In the genomic region with DNA sequence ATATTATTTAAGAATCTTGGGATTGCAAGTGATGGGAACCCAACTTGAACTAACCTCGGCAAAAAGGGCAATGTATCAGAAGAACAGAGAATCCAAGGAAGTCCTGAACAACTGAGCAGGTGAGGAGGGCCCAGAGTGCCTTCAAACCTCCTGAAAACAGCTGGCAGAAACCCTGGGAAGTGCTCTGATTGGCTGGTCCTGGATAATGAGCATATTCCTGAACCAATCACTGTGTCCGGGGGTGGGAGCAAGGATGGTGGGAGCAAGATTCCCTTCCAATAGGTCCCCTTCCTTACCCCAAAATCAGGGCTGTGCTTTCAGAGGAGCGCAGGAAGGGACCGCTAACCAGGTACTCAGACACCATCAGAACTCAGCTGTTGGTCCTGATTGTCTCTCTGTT, we compare ENCODE assay signal across 25 cellular contexts. TPM values are rescaled to one million over a fixed set of nuclear protein-coding genes. Genes with fewer than 3 reads are reported as not detected.
DNase-seq lines count a peak whose midpoint lies in the region; ATAC-seq and TF ChIP-seq lines count a peak whose summit lies in the region.
"Had no signal": no experiment of that assay in that cellular context is flagged by ENCODE, and none has a peak within 500 bp of the region (broad histone marks: within the 10 kb centered on the region; RNA-seq: fewer than 3 reads in every experiment).

No MANE protein-coding gene starts in this region.

- H2BK12ac ChIP-seq in H9 (ENCODE audit: insufficient read length, low read depth, low read length), result no peak overlapping the region

- CTCF ChIA-PET in Calu3 (lab: Charles Lee), result no interaction called here

- H3K27ac ChIP-seq in H9 (ENCODE audit: insufficient read length, low read depth, low read length) (no peak overlapping the region), iPS DF 6.9 (ENCODE audit: low read length) (no peak overlapping the region)
- H3K27ac ChIP-seq: SK-N-MC, spleen had no signal

- TF ChIP-seq CTCF in H9 (conservative IDR thresholded peaks at IDR 0.05) (no peak), Calu3 (IDR thresholded peaks at IDR 0.05; ENCODE audit: unreplicated experiment) (no peak)

- no peaks in the 10 kb centered on the region for H3K79me2 ChIP-seq in H9 (ENCODE audit: insufficient read depth, low read length)

- no peak overlapping the region for H2AK5ac ChIP-seq in H9 (ENCODE audit: insufficient read length, low read length)

- no peak overlapping the region for H3T11ph ChIP-seq in H9 (ENCODE audit: low read length)

- H3K23me2 ChIP-seq in H9 (ENCODE audit: insufficient read length, low read depth, low read length, poor library complexity, severe bottlenecking), result no peaks in the 10 kb centered on the region

- no TSS peak for BruUV-seq in Calu3 (replicated peaks; lab: Mats Ljungman, UMichigan)

- H4K91ac ChIP-seq in H9 (ENCODE audit: insufficient read length, low read depth, low read length), result no peak overlapping the region

- H2AFZ ChIP-seq in H9 (ENCODE audit: low read length), result no peak overlapping the region

- H3K4me1 Mint-ChIP-seq in H9, result peaks cover 12 to 16% of the 10 kb centered on the region in 2 experiments
- H3K4me1 Mint-ChIP-seq in effector memory CD8-positive, alpha-beta T cell (ENCODE audit: low read depth in 2 of 2), result peaks cover 0 to 2% of the 10 kb centered on the region in 2 donors
- H3K4me1 Mint-ChIP-seq in Calu3 (ENCODE audit: low read depth, unreplicated experiment), result peaks cover 8% of the 10 kb centered on the region
- H3K4me1 Mint-ChIP-seq: activated B cell treated with CpG ODN at 0.5 μM for 24 hours, naive B cell had no signal

- H2BK5ac ChIP-seq in H9 (ENCODE audit: insufficient read length, low read length), result no peak overlapping the region

- no peak overlapping the region for H3K27ac Mint-ChIP-seq in H9
- H3K27ac Mint-ChIP-seq in effector memory CD8-positive, alpha-beta T cell, result no peak overlapping the region
- H3K27ac Mint-ChIP-seq in Calu3 (ENCODE audit: unreplicated experiment), result no peak overlapping the region
- H3K27ac Mint-ChIP-seq: activated B cell treated with CpG ODN at 0.5 μM for 24 hours; CD8-positive, alpha-beta T cell; naive B cell; T-helper 2 cell treated with Interferon-gamma antibody and Interleukin-4, amounts not matched to agents 5 μg/mL and 100 μg/mL, for 36 hours had no signal

- no peak overlapping the region for H4K5ac ChIP-seq in H9 (ENCODE audit: insufficient read length, low read depth, low read length)

- no peak overlapping the region for H3K56ac ChIP-seq in H9 (ENCODE audit: insufficient read length, low read depth, low read length)

- intact Hi-C loops in Calu3 (cut with micrococcal nuclease; ENCODE audit: unreplicated experiment), result no loop called here

- no peak overlapping the region for H2BK15ac ChIP-seq in H9 (ENCODE audit: low read depth, low read length)

- H3K9me3 ChIP-seq in H9 (ENCODE audit: control insufficient read depth, low read depth, low read length), result no peaks in the 10 kb centered on the region
- H3K9me3 ChIP-seq in iPS DF 6.9 (ENCODE audit: control insufficient read depth, insufficient read depth, low read length), result no peaks in the 10 kb centered on the region
- H3K9me3 ChIP-seq: spleen had no signal

- no peak overlapping the region for H3K4me2 ChIP-seq in H9 (ENCODE audit: insufficient read depth, insufficient read length, low read length)

- in situ Hi-C loops in SK-MEL-5 (cut with HindIII; ENCODE audit: low pct_unique_long_range_greater_than_20kb, low sequenced_read_pairs), result no loop called here

- no peaks in the 10 kb centered on the region for H3K36me3 ChIP-seq in iPS DF 6.9 (ENCODE audit: control insufficient read depth, insufficient read depth, low read length)
- H3K36me3 ChIP-seq: spleen had no signal

- H3K18ac ChIP-seq in H9 (ENCODE audit: insufficient read length, low read depth, low read length), result no peak overlapping the region

- DNase-seq in EL, result peak; percentile 25
- DNase-seq in H9, result peak; percentile 84
- DNase-seq in SK-MEL-5 (ENCODE audit: low read depth, low spot score), result peak; percentile 29
- DNase-seq in iPS DF 6.9 (ENCODE audit: low read depth, low spot score), result peak; percentile 48
- DNase-seq in NCI-H345 (lab: John Stamatoyannopoulos, UW), result no peak
- no peak for DNase-seq in effector memory CD8-positive, alpha-beta T cell
- no peak for DNase-seq in Calu3
- DNase-seq: activated B cell treated with CpG ODN at 0.5 μM for 24 hours; activated CD4-positive, alpha-beta T cell treated with anti-CD3 and anti-CD28 coated beads, Interleukin-2, amount 50 U/mL, for 48 hours; activated CD8-positive, alpha-beta memory T cell treated with anti-CD3 and anti-CD28 coated beads, Interleukin-2, amount 50 U/mL, for 48 hours; activated effector memory CD4-positive, alpha-beta T cell treated with Interleukin-2 at 50 U/mL for 16 hours; CD8-positive, alpha-beta T cell; DMS79 treated with DMSO at 0.1 percent for 48 hours; foreskin melanocyte; Kasumi-1; mesenchymal stem cell; naive B cell; NCI-H1105 treated with DMSO at 0.1 percent for 48 hours; NCI-H2081 treated with DMSO at 0.1 percent for 48 hours; spleen; stimulated activated CD4-positive, alpha-beta T cell treated with anti-CD3 and anti-CD28 coated beads, Interleukin-4, amount 100 ng/mL, for 24 hours; stimulated activated naive CD4-positive, alpha-beta T cell treated with Interleukin-2 at 50 U/mL for 16 hours had no signal

- H3K9ac ChIP-seq in H9 (ENCODE audit: extremely low read depth, insufficient read length, low read length), result no peak overlapping the region

- H3K9me3 Mint-ChIP-seq in H9 (no peaks in the 10 kb centered on the region), Calu3 (ENCODE audit: low read depth, unreplicated experiment) (no peaks in the 10 kb centered on the region)
- no peaks in the 10 kb centered on the region for H3K9me3 Mint-ChIP-seq in effector memory CD8-positive, alpha-beta T cell
- H3K9me3 Mint-ChIP-seq: activated B cell treated with CpG ODN at 0.5 μM for 24 hours; CD8-positive, alpha-beta T cell; naive B cell; T-helper 2 cell treated with Interferon-gamma antibody and Interleukin-4, amounts not matched to agents 5 μg/mL and 100 μg/mL, for 36 hours had no signal

- no peaks in the 10 kb centered on the region for H3K27me3 ChIP-seq in H9 (ENCODE audit: insufficient read depth, low read length)
- no peaks in the 10 kb centered on the region for H3K27me3 ChIP-seq in iPS DF 6.9 (ENCODE audit: control insufficient read depth, insufficient read depth, low read length)

- H3K4ac ChIP-seq in H9 (ENCODE audit: low read depth, low read length), result no peak overlapping the region

- no peak for ATAC-seq in HG02759 (IDR thresholded peaks at IDR 0.05; ENCODE audit: unreplicated experiment)
- ATAC-seq in effector memory CD8-positive, alpha-beta T cell (replicated peaks), result no peak
- ATAC-seq: CD8-positive, alpha-beta T cell had no signal

- H4K8ac ChIP-seq in H9 (replicated peaks; ENCODE audit: insufficient read length, low read depth, low read length), result no peak overlapping the region

- H2BK20ac ChIP-seq in H9 (ENCODE audit: low read depth, low read length, poor library complexity, severe bottlenecking), result no peak overlapping the region

- no peaks in the 10 kb centered on the region for H3K27me3 Mint-ChIP-seq in H9 (ENCODE audit: low read depth)
- H3K27me3 Mint-ChIP-seq in effector memory CD8-positive, alpha-beta T cell, result peaks cover 26 to 34% of the 10 kb centered on the region in 2 donors
- H3K27me3 Mint-ChIP-seq in Calu3 (ENCODE audit: unreplicated experiment), result peaks cover 33% of the 10 kb centered on the region

- no peak overlapping the region for H3K23ac ChIP-seq in H9 (ENCODE audit: insufficient read length, low read depth, low read length)

- H3K4me1 ChIP-seq in H9 (ENCODE audit: insufficient read depth, low read length) (no peaks in the 10 kb centered on the region), iPS DF 6.9 (ENCODE audit: control insufficient read depth, insufficient read depth, low read length) (no peaks in the 10 kb centered on the region)
- H3K4me1 ChIP-seq: spleen had no signal

- H3K36me3 Mint-ChIP-seq in H9 (ENCODE audit: insufficient read depth in 1 of 3, low read depth in 3 of 3) (peaks cover 0 to 1% (median 0%) of the 10 kb centered on the region in 3 experiments; a peak in 1 of 7 replicates), Calu3 (ENCODE audit: insufficient read depth, unreplicated experiment) (no peaks in the 10 kb centered on the region)
- H3K36me3 Mint-ChIP-seq in effector memory CD8-positive, alpha-beta T cell (ENCODE audit: insufficient read depth), result no peaks in the 10 kb centered on the region
- H3K36me3 Mint-ChIP-seq: CD8-positive, alpha-beta T cell; naive B cell had no signal

- WGBS in H9 (ENCODE audit: extremely low coverage, insufficient read length, low lambda C conversion rate), result no CpG with 5 or more reads among the region's 4 CpGs
- no CpG with 5 or more reads among the region's 4 CpGs for WGBS in iPS DF 6.9 (ENCODE audit: insufficient coverage, insufficient read length)

- H3K79me1 ChIP-seq in H9 (ENCODE audit: insufficient read depth, low read depth, low read length, poor library complexity, severe bottlenecking), result no peaks in the 10 kb centered on the region

- no peaks in the 10 kb centered on the region for H4K20me1 ChIP-seq in H9 (ENCODE audit: control insufficient read depth, insufficient read depth, insufficient read length)

- no peak overlapping the region for H3K4me3 ChIP-seq in iPS DF 6.9 (ENCODE audit: low read length)
- H3K4me3 ChIP-seq: SK-N-MC, spleen had no signal

- H2BK120ac ChIP-seq in H9 (ENCODE audit: low read depth, low read length, poor library complexity, severe bottlenecking), result no peak overlapping the region

- H3K14ac ChIP-seq in H9 (ENCODE audit: insufficient read depth, low read length), result no peak overlapping the region

- H3K4me3 Mint-ChIP-seq in H9 (no peak overlapping the region; a peak in 1 of 5 replicates), Calu3 (ENCODE audit: low read depth, unreplicated experiment) (no peak overlapping the region)
- H3K4me3 Mint-ChIP-seq in effector memory CD8-positive, alpha-beta T cell, result no peak overlapping the region
- H3K4me3 Mint-ChIP-seq: activated B cell treated with CpG ODN at 0.5 μM for 24 hours; CD8-positive, alpha-beta T cell; T-helper 2 cell treated with Interferon-gamma antibody and Interleukin-4, amounts not matched to agents 5 μg/mL and 100 μg/mL, for 36 hours had no signal

RNA-seq across cellular contexts. Expression of gene TBC1D2, which starts 31.9 kb away (rescaled TPM):
- 2.3 and 2.9 TPM in 2 replicates for total RNA-seq in H9 (2021)
- total RNA-seq in SK-MEL-5 (2014; rRNA removed; shearing (Covaris generic)), result 1.5 and 2.0 TPM in 2 replicates
- 2.7 and 5.4 TPM in 2 replicates for polyA plus RNA-seq in SK-MEL-5 (2015; cell fraction: cytosol; rRNA removed)
- 4.5 and 7.9 TPM in 2 replicates for polyA plus RNA-seq in SK-MEL-5 (2015; cell fraction: nucleus; rRNA removed)
- total RNA-seq in Calu3 (2022), result 8.3 TPM in 2 replicates

Comparison
In these comparisons a context has a peak if more than half of its experiments do, and no peak if none do; other contexts are left out.
1. DNase-seq: peak in EL (single experiment), H9 (single experiment), SK-MEL-5 (single experiment) and iPS DF 6.9 (single experiment); none in NCI-H345 (single experiment), effector memory CD8-positive, alpha-beta T cell (0 of 3) and Calu3 (single experiment).